ENCODE assay signal across 8 cellular contexts in genomic region chr2:30448308-30448707, GRCh38. TPM values are rescaled to one million over a fixed set of nuclear protein-coding genes. Genes with fewer than 3 reads are reported as not detected.
DNase-seq lines count a peak whose midpoint lies in the region; ATAC-seq and TF ChIP-seq lines count a peak whose summit lies in the region.

No MANE protein-coding gene starts in this region.

- H3K79me2 ChIP-seq in neural cell (replicated peaks; ENCODE audit: insufficient read depth, low read length), result peaks cover 30% of the 10 kb centered on the region

- H3K9me2 ChIP-seq in neural cell (ENCODE audit: insufficient read depth, low read length), result no peaks in the 10 kb centered on the region

- peak overlapping the region; percentile 96 to 99 (median 98) for H3K27ac Mint-ChIP-seq in CD8-positive, alpha-beta memory T cell

- H3K36me3 ChIP-seq in CD8-positive, alpha-beta memory T cell (ENCODE audit: insufficient read depth, low read length), result no peaks in the 10 kb centered on the region
- no peaks in the 10 kb centered on the region; the same call in none of the 2 replicates for H3K36me3 ChIP-seq in MG63
- H3K36me3 ChIP-seq in colonic mucosa, result no peaks in the 10 kb centered on the region
- no peaks in the 10 kb centered on the region for H3K36me3 ChIP-seq in neural cell (ENCODE audit: insufficient read depth, low read length)

- H3K4me1 ChIP-seq in CD8-positive, alpha-beta memory T cell (ENCODE audit: insufficient read depth, low read length), result peaks cover 21% of the 10 kb centered on the region
- no peaks in the 10 kb centered on the region for H3K4me1 ChIP-seq in colonic mucosa

- H3K36me3 Mint-ChIP-seq in CD8-positive, alpha-beta memory T cell, result peaks cover 0 to 9% (median 5%) of the 10 kb centered on the region in 3 donors

- no peaks in the 10 kb centered on the region for H3F3A ChIP-seq in neural cell (ENCODE audit: insufficient read depth, low read length, poor library complexity, severe bottlenecking)

- TF ChIP-seq RAD21 in neural cell (conservative IDR thresholded peaks at IDR 0.05), result no peak

- CTCF ChIA-PET in CD8-positive, alpha-beta memory T cell (lab: Charles Lee), result interaction anchor here (0.5 to 3.1 kb wide), 6 partner anchors 31 to 217 kb away, joined by 3 to 19 read pairs (median 3); partner anchors contain the start of gene LBH

- peak overlapping the region; percentile 84 for H3K27ac ChIP-seq in CD8-positive, alpha-beta memory T cell (ENCODE audit: low read depth, low read length)
- H3K27ac ChIP-seq in colonic mucosa, result no peak overlapping the region
- no peak overlapping the region for H3K27ac ChIP-seq in neural cell (ENCODE audit: low read length)

- intact Hi-C loops in colonic mucosa (cut with DNase I), result loop anchor here (10.0 kb wide), 1 partner anchor 214 kb away; the partner anchor contains the start of gene LBH

- ATAC-seq in GM21723 (IDR thresholded peaks at IDR 0.05; ENCODE audit: unreplicated experiment) (no peak), GM21576 (IDR thresholded peaks at IDR 0.05; ENCODE audit: unreplicated experiment) (no peak)

- no peaks in the 10 kb centered on the region for H3K27me3 ChIP-seq in CD8-positive, alpha-beta memory T cell (ENCODE audit: insufficient read depth, low read length, poor library complexity, severe bottlenecking)
- H3K27me3 ChIP-seq in MG63 (no peaks in the 10 kb centered on the region), colonic mucosa (no peaks in the 10 kb centered on the region), neural cell (ENCODE audit: insufficient read depth, low read depth, low read length) (no peaks in the 10 kb centered on the region)

- peak overlapping the region in 1 of 2 donors; percentile 72 for H3K9ac ChIP-seq in colonic mucosa (ENCODE audit: low read depth in 2 of 2, low read length in 2 of 2)
- H3K9ac ChIP-seq in neural cell (ENCODE audit: low read length), result no peak overlapping the region

- H3K4me1 Mint-ChIP-seq in CD8-positive, alpha-beta memory T cell, result peaks cover 40 to 52% (median 50%) of the 10 kb centered on the region in 3 donors

- H3K4me2 ChIP-seq in neural cell (ENCODE audit: low read length), result peak overlapping the region; percentile 96

- peak overlapping the region; percentile 75 for H3K4me3 ChIP-seq in CD8-positive, alpha-beta memory T cell (ENCODE audit: low read length)
- peak overlapping the region; percentile 82 for H3K4me3 ChIP-seq in MG63
- H3K4me3 ChIP-seq in colonic mucosa, result peak overlapping the region; percentile 75
- peak overlapping the region; percentile 96 for H3K4me3 ChIP-seq in neural cell (ENCODE audit: low read length)

- no peaks in the 10 kb centered on the region for H3K27me3 Mint-ChIP-seq in CD8-positive, alpha-beta memory T cell

- no peak overlapping the region for H2AFZ ChIP-seq in neural cell (ENCODE audit: low read depth, low read length)

- POLR2A ChIA-PET in CD8-positive, alpha-beta memory T cell (lab: Charles Lee), result interaction anchor here (1.4 kb wide), 1 partner anchor 214 kb away, joined by 4 read pairs; no protein-coding TSS in a partner anchor

- no peaks in the 10 kb centered on the region for H3K9me3 Mint-ChIP-seq in CD8-positive, alpha-beta memory T cell

- no peaks in the 10 kb centered on the region for H3K9me3 ChIP-seq in CD8-positive, alpha-beta memory T cell (ENCODE audit: low read length)
- H3K9me3 ChIP-seq in MG63, result no peaks in the 10 kb centered on the region
- H3K9me3 ChIP-seq in colonic mucosa, result no peaks in the 10 kb centered on the region
- no peaks in the 10 kb centered on the region for H3K9me3 ChIP-seq in neural cell (ENCODE audit: low read length)

- peak in 1 of 5 donors; percentile 16 for DNase-seq in CD8-positive, alpha-beta memory T cell
- no peak for DNase-seq in MG63
- DNase-seq in colonic mucosa, result no peak
- no peak for DNase-seq in C1 segment of cervical spinal cord (lab: John Stamatoyannopoulos, UW)
- no peak for DNase-seq in NCI-H128 (lab: John Stamatoyannopoulos, UW; ENCODE audit: unreplicated experiment)

- no peaks in the 10 kb centered on the region for H4K20me1 ChIP-seq in neural cell (ENCODE audit: insufficient read depth)

- no peak for TF ChIP-seq EP300 in neural cell (conservative IDR thresholded peaks at IDR 0.05; ENCODE audit: poor library complexity, severe bottlenecking)

- H3K4me3 Mint-ChIP-seq in CD8-positive, alpha-beta memory T cell, result peak overlapping the region; percentile 91 to 98 (median 96)

- TF ChIP-seq CTCF in colonic mucosa (IDR thresholded peaks at IDR 0.05) (no peak), neural cell (IDR thresholded peaks at IDR 0.05; ENCODE audit: poor library complexity, severe bottlenecking) (no peak)

TF ChIP-seq in neural cell, 6 proteins besides CTCF, POLR2A, EP300 and RAD21:
- TF ChIP-seq REST (IDR thresholded peaks at IDR 0.05; ENCODE audit: borderline replicate concordance) (no peak), POLR2AphosphoS5 (IDR thresholded peaks at IDR 0.05) (no peak), TAF1 (IDR thresholded peaks at IDR 0.05; ENCODE audit: low read depth) (no peak), SMC3 (conservative IDR thresholded peaks at IDR 0.05; ENCODE audit: poor library complexity) (no peak), MXI1 (conservative IDR thresholded peaks at IDR 0.05; ENCODE audit: poor library complexity, severe bottlenecking) (no peak), EZH2 (IDR thresholded peaks at IDR 0.05; ENCODE audit: borderline replicate concordance, insufficient read depth, low read length, poor library complexity, severe bottlenecking) (no peak)
TF ChIP-seq in neural cell: peak in this region for 0.

RNA-seq across cellular contexts. Expression of gene LCLAT1, which starts 1.3 kb away (rescaled TPM):
- total RNA-seq in CD8-positive, alpha-beta memory T cell, result 10 to 100 TPM; 29.9 to 31.0 TPM
- 18.0 TPM for polyA plus RNA-seq in CD8-positive, alpha-beta memory T cell
- 12.0 and 22.1 TPM in 2 replicates for total RNA-seq in MG63 (2014; rRNA removed; shearing (Covaris generic); ENCODE audit: low replicate concordance)
- total RNA-seq in colonic mucosa, result 10 to 100 TPM; 20.0 to 25.5 TPM
- 5.8 and 10.9 TPM in 2 replicates for polyA plus RNA-seq in neural cell
- polyA minus RNA-seq in neural cell, result 31.7 and 45.5 TPM in 2 replicates
